In the genomic region with DNA sequence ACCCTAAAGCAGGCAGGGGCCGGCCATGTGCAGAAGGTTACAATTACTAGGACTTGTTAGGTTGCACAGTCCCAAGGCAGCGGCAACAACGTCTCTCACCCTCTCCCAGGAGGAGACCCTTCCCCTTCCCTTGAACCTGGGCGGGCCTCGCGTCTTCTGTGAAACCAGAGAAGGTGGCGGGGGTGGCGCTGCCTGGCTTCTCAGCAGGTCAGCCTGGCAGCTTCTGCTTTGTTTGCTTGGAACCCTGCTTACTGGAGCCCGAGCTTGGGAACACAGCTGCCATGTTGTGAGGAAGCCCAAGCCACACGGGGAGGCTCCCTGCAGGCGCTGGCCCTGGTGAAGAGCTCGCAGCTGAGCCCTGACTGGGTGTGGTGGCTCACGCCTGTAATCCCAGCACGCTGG, we compare ENCODE assay signal across 2 cellular contexts.
TF ChIP-seq lines count a peak whose summit lies in the region.

No MANE protein-coding gene starts in this region.

TF ChIP-seq in IMR-90, 13 proteins besides CTCF, POLR2A, EP300 and RAD21:
- no peak for TF ChIP-seq NFE2L2 (IDR thresholded peaks at IDR 0.05; ENCODE audit: low read depth, low read length)
- TF ChIP-seq, protein P1, sequence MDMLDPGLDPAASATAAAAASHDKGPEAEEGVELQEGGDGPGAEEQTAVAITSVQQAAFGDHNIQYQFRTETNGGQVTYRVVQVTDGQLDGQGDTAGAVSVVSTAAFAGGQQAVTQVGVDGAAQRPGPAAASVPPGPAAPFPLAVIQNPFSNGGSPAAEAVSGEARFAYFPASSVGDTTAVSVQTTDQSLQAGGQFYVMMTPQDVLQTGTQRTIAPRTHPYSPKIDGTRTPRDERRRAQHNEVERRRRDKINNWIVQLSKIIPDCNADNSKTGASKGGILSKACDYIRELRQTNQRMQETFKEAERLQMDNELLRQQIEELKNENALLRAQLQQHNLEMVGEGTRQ (IDR thresholded peaks at IDR 0.05; ENCODE audit: low read depth, low read length) = no peak

TF ChIP-seq in GM12891, 5 proteins besides CTCF, POLR2A, EP300 and RAD21:
- TF ChIP-seq TAF1 (IDR thresholded peaks at IDR 0.05; ENCODE audit: low read depth, low read length) (no peak), SPI1 (IDR thresholded peaks at IDR 0.05; ENCODE audit: low read depth, low read length) (no peak), POLR2AphosphoS5 (IDR thresholded peaks at IDR 0.05; ENCODE audit: low read depth, low read length) (no peak), PAX5 (IDR thresholded peaks at IDR 0.05; ENCODE audit: insufficient read depth, low read length, severe bottlenecking) (no peak), POU2F2 (IDR thresholded peaks at IDR 0.05; ENCODE audit: low read depth, low read length) (no peak)
